Comparison of ENCODE assay signal across 3 cellular contexts in the genomic region with DNA sequence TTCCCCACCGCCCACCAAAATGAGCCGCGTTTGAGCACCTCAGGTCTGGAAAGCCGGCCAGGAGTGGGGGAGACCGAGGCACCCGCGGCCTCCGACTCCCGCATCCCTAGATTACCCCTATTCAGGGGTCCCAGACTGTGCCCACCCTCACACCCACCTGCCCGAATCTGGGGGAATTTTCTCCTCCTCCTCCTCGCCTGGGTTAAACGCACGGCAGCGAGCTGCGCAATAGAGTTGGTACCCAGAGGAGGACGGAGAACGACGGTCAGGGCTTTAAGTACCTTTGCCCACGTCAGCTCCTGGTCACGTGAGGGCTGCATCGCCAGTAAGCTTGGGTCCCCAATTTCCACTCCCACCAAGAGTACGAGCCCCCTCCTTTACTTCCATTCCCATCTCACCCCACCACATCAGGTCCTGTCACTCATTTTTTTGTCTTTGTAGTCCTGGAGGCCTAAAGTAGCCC.
TF ChIP-seq lines count a peak whose summit lies in the region.

A gene (minus strand): TSS at position 250 of the 463 bp plus-strand sequence. CDS start 2,262 bp downstream, outside the sequence.

TF ChIP-seq in liver, 16 proteins besides CTCF, POLR2A, EP300 and RAD21 (continued from another document):
- TF ChIP-seq, protein P1, sequence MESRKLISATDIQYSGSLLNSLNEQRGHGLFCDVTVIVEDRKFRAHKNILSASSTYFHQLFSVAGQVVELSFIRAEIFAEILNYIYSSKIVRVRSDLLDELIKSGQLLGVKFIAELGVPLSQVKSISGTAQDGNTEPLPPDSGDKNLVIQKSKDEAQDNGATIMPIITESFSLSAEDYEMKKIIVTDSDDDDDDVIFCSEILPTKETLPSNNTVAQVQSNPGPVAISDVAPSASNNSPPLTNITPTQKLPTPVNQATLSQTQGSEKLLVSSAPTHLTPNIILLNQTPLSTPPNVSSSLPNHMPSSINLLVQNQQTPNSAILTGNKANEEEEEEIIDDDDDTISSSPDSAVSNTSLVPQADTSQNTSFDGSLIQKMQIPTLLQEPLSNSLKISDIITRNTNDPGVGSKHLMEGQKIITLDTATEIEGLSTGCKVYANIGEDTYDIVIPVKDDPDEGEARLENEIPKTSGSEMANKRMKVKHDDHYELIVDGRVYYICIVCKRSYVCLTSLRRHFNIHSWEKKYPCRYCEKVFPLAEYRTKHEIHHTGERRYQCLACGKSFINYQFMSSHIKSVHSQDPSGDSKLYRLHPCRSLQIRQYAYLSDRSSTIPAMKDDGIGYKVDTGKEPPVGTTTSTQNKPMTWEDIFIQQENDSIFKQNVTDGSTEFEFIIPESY (IDR thresholded peaks at IDR 0.05): no peak
- TF ChIP-seq HNF4G (IDR thresholded peaks at IDR 0.05) (no peak), HNF4A (conservative IDR thresholded peaks at IDR 0.05) (no peak), TAF1 (conservative IDR thresholded peaks at IDR 0.05) (no peak), JUND (IDR thresholded peaks at IDR 0.05) (no peak)
- TF ChIP-seq, protein P2, sequence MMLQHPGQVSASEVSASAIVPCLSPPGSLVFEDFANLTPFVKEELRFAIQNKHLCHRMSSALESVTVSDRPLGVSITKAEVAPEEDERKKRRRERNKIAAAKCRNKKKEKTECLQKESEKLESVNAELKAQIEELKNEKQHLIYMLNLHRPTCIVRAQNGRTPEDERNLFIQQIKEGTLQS (IDR thresholded peaks at IDR 0.05): no peak
- TF ChIP-seq, protein P3, sequence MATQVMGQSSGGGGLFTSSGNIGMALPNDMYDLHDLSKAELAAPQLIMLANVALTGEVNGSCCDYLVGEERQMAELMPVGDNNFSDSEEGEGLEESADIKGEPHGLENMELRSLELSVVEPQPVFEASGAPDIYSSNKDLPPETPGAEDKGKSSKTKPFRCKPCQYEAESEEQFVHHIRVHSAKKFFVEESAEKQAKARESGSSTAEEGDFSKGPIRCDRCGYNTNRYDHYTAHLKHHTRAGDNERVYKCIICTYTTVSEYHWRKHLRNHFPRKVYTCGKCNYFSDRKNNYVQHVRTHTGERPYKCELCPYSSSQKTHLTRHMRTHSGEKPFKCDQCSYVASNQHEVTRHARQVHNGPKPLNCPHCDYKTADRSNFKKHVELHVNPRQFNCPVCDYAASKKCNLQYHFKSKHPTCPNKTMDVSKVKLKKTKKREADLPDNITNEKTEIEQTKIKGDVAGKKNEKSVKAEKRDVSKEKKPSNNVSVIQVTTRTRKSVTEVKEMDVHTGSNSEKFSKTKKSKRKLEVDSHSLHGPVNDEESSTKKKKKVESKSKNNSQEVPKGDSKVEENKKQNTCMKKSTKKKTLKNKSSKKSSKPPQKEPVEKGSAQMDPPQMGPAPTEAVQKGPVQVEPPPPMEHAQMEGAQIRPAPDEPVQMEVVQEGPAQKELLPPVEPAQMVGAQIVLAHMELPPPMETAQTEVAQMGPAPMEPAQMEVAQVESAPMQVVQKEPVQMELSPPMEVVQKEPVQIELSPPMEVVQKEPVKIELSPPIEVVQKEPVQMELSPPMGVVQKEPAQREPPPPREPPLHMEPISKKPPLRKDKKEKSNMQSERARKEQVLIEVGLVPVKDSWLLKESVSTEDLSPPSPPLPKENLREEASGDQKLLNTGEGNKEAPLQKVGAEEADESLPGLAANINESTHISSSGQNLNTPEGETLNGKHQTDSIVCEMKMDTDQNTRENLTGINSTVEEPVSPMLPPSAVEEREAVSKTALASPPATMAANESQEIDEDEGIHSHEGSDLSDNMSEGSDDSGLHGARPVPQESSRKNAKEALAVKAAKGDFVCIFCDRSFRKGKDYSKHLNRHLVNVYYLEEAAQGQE (IDR thresholded peaks at IDR 0.05): no peak
- TF ChIP-seq, protein P4, sequence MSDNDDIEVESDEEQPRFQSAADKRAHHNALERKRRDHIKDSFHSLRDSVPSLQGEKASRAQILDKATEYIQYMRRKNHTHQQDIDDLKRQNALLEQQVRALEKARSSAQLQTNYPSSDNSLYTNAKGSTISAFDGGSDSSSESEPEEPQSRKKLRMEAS (IDR thresholded peaks at IDR 0.05): no peak

TF ChIP-seq in HepG2, 621 proteins besides CTCF, POLR2A, EP300 and RAD21:
- TF ChIP-seq, protein P5, sequence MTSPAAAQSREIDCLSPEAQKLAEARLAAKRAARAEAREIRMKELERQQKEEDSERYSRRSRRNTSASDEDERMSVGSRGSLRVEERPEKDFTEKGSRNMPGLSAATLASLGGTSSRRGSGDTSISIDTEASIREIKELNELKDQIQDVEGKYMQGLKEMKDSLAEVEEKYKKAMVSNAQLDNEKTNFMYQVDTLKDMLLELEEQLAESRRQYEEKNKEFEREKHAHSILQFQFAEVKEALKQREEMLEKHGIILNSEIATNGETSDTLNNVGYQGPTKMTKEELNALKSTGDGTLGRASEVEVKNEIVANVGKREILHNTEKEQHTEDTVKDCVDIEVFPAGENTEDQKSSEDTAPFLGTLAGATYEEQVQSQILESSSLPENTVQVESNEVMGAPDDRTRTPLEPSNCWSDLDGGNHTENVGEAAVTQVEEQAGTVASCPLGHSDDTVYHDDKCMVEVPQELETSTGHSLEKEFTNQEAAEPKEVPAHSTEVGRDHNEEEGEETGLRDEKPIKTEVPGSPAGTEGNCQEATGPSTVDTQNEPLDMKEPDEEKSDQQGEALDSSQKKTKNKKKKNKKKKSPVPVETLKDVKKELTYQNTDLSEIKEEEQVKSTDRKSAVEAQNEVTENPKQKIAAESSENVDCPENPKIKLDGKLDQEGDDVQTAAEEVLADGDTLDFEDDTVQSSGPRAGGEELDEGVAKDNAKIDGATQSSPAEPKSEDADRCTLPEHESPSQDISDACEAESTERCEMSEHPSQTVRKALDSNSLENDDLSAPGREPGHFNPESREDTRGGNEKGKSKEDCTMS (CRISPR knock-in tag; conservative IDR thresholded peaks at IDR 0.05): no peak
- TF ChIP-seq ZSCAN22 (CRISPR knock-in tag; IDR thresholded peaks at IDR 0.05) (no peak), NPAS2 (CRISPR knock-in tag; IDR thresholded peaks at IDR 0.05; ENCODE audit: borderline replicate concordance) (no peak), HNRNPL (IDR thresholded peaks at IDR 0.05; ENCODE audit: low read depth, low read length) (no peak), ETV5 (CRISPR knock-in tag; IDR thresholded peaks at IDR 0.05; ENCODE audit: borderline replicate concordance) (no peak), SCMH1 (CRISPR knock-in tag; IDR thresholded peaks at IDR 0.05; ENCODE audit: borderline replicate concordance) (no peak), TBX3 (IDR thresholded peaks at IDR 0.05; ENCODE audit: borderline replicate concordance) (no peak)
- TF ChIP-seq, protein P6, sequence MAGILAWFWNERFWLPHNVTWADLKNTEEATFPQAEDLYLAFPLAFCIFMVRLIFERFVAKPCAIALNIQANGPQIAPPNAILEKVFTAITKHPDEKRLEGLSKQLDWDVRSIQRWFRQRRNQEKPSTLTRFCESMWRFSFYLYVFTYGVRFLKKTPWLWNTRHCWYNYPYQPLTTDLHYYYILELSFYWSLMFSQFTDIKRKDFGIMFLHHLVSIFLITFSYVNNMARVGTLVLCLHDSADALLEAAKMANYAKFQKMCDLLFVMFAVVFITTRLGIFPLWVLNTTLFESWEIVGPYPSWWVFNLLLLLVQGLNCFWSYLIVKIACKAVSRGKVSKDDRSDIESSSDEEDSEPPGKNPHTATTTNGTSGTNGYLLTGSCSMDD (CRISPR knock-in tag; IDR thresholded peaks at IDR 0.05): no peak

TF ChIP-seq in SK-N-SH treated with all-trans-retinoic acid at 6 μM for 48 hours, 23 proteins besides CTCF, POLR2A, EP300 and RAD21 (continued from another document):
- TF ChIP-seq, protein P7, sequence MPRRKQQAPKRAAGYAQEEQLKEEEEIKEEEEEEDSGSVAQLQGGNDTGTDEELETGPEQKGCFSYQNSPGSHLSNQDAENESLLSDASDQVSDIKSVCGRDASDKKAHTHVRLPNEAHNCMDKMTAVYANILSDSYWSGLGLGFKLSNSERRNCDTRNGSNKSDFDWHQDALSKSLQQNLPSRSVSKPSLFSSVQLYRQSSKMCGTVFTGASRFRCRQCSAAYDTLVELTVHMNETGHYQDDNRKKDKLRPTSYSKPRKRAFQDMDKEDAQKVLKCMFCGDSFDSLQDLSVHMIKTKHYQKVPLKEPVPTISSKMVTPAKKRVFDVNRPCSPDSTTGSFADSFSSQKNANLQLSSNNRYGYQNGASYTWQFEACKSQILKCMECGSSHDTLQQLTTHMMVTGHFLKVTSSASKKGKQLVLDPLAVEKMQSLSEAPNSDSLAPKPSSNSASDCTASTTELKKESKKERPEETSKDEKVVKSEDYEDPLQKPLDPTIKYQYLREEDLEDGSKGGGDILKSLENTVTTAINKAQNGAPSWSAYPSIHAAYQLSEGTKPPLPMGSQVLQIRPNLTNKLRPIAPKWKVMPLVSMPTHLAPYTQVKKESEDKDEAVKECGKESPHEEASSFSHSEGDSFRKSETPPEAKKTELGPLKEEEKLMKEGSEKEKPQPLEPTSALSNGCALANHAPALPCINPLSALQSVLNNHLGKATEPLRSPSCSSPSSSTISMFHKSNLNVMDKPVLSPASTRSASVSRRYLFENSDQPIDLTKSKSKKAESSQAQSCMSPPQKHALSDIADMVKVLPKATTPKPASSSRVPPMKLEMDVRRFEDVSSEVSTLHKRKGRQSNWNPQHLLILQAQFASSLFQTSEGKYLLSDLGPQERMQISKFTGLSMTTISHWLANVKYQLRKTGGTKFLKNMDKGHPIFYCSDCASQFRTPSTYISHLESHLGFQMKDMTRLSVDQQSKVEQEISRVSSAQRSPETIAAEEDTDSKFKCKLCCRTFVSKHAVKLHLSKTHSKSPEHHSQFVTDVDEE (CRISPR knock-in tag; IDR thresholded peaks at IDR 0.05): no peak
- no peak for TF ChIP-seq CSDC2 (CRISPR knock-in tag; IDR thresholded peaks at IDR 0.05)
